In genomic region chr2:33476100-33476792, GRCh38 we compare ENCODE assay signal across 1 cellular context.
TF ChIP-seq lines count a peak whose summit lies in the region.

RASGRP3 (plus strand) TSS chr2:33476649; CDS start chr2:33515137, 38,488 bp downstream.

TF ChIP-seq in GM12878, 131 proteins besides CTCF, POLR2A, EP300 and RAD21 (continued from another document):
- TF ChIP-seq ZNF687 (IDR thresholded peaks at IDR 0.05) (peak; percentile 37), SREBF2 (IDR thresholded peaks at IDR 0.05; ENCODE audit: low read length) (no peak), ZBED1 (IDR thresholded peaks at IDR 0.05; ENCODE audit: borderline replicate concordance) (peak; percentile 38), NBN (IDR thresholded peaks at IDR 0.05) (peak; percentile 70), SP1 (IDR thresholded peaks at IDR 0.05; ENCODE audit: low read depth, low read length) (no peak), GATAD2B (conservative IDR thresholded peaks at IDR 0.05; ENCODE audit: low read depth) (0 out of 2 replicates have a peak, but pooled peaks have one; percentile 12), CHD1 (IDR thresholded peaks at IDR 0.05; ENCODE audit: low read depth, low read length) (peak; percentile 41; the same call in 1 of the 2 replicates), POU2F2 (IDR thresholded peaks at IDR 0.05; ENCODE audit: borderline replicate concordance, low read depth, low read length) (peak; percentile 61; the same call in 2 of the 3 replicates), POLR2AphosphoS2 (IDR thresholded peaks at IDR 0.05; ENCODE audit: low read depth, low read length) (peak; percentile 68; the same call in 1 of the 2 replicates), ZZZ3 (IDR thresholded peaks at IDR 0.05; ENCODE audit: control insufficient read depth, insufficient read length, low read depth) (no peak), CREB1 (IDR thresholded peaks at IDR 0.05; ENCODE audit: low read depth) (peak; percentile 23; the same call in 1 of the 2 replicates), FOXM1 (IDR thresholded peaks at IDR 0.05; ENCODE audit: low read depth, low read length) (peak; percentile 54; the same call in 1 of the 2 replicates), TCF3 (IDR thresholded peaks at IDR 0.05; ENCODE audit: borderline replicate concordance, insufficient read depth, low read depth, low read length) (peak; percentile 94), IKZF1 (conservative IDR thresholded peaks at IDR 0.05) (0 out of 2 replicates have a peak, but pooled peaks have one; percentile 56), SMARCA5 (IDR thresholded peaks at IDR 0.05) (no peak), PAX5 (IDR thresholded peaks at IDR 0.05; ENCODE audit: borderline replicate concordance, low read depth, low read length) (0 out of 2 replicates have a peak, but pooled peaks have one; percentile 27), TCF12 (IDR thresholded peaks at IDR 0.05; ENCODE audit: low read depth, low read length) (peak; percentile 97), E2F4 (IDR thresholded peaks at IDR 0.05; ENCODE audit: low read depth, low read length) (no peak), SUPT20H (IDR thresholded peaks at IDR 0.05; ENCODE audit: borderline replicate concordance, control insufficient read depth, low read depth, low read length) (no peak), RELB (IDR thresholded peaks at IDR 0.05; ENCODE audit: low read depth) (no peak; the same call in 1 of the 2 replicates), BCL3 (IDR thresholded peaks at IDR 0.05; ENCODE audit: borderline replicate concordance, insufficient read depth, low read depth, low read length, poor library complexity, severe bottlenecking) (peak; percentile 42), TCF7 (IDR thresholded peaks at IDR 0.05; ENCODE audit: borderline replicate concordance) (peak; percentile 59), ATF7 (IDR thresholded peaks at IDR 0.05; ENCODE audit: low read depth) (peak; percentile 13; the same call in 1 of the 2 replicates), TAF1 (IDR thresholded peaks at IDR 0.05; ENCODE audit: borderline replicate concordance, low read depth, low read length) (peak; percentile 82; the same call in 1 of the 2 replicates), CHD4 (IDR thresholded peaks at IDR 0.05) (no peak), KLF5 (IDR thresholded peaks at IDR 0.05; ENCODE audit: partially characterized antibody) (peak; percentile 15), DPF2 (IDR thresholded peaks at IDR 0.05) (0 out of 2 replicates have a peak, but pooled peaks have one; percentile 49), MEF2A (IDR thresholded peaks at IDR 0.05; ENCODE audit: insufficient read depth, low read depth, low read length) (no peak), RUNX3 (IDR thresholded peaks at IDR 0.05; ENCODE audit: low read length) (peak; percentile 64), PML (IDR thresholded peaks at IDR 0.05; ENCODE audit: low read length) (peak; percentile 90), ZNF592 (IDR thresholded peaks at IDR 0.05) (no peak), MXI1 (IDR thresholded peaks at IDR 0.05; ENCODE audit: low read depth, low read length) (peak; percentile 95), ETV6 (conservative IDR thresholded peaks at IDR 0.05 in 1 of 2, IDR thresholded peaks at IDR 0.05 in 1 of 2; ENCODE audit: borderline replicate concordance in 1 of 2, low read depth in 1 of 2) (peak in 1 of 2 experiments; percentile 61; a peak in 1 of 4 replicates), MTA3 (IDR thresholded peaks at IDR 0.05; ENCODE audit: borderline replicate concordance, low read length) (peak; percentile 71; the same call in 1 of the 2 replicates), GABPA (IDR thresholded peaks at IDR 0.05; ENCODE audit: low read depth) (0 out of 2 replicates have a peak, but pooled peaks have one; percentile 17), MTA2 (IDR thresholded peaks at IDR 0.05; ENCODE audit: low read depth) (peak; percentile 14; the same call in 1 of the 2 replicates), TBL1XR1 (IDR thresholded peaks at IDR 0.05; ENCODE audit: low read depth, low read length) (peak; percentile 17; the same call in 1 of the 2 replicates), BACH1 (IDR thresholded peaks at IDR 0.05; ENCODE audit: borderline replicate concordance) (0 out of 2 replicates have a peak, but pooled peaks have one; percentile 12), IRF4 (IDR thresholded peaks at IDR 0.05; ENCODE audit: low read depth, low read length) (0 out of 2 replicates have a peak, but pooled peaks have one; percentile 19), NR2C2 (IDR thresholded peaks at IDR 0.05; ENCODE audit: borderline replicate concordance, control insufficient read depth, insufficient read length, low read depth) (no peak), BHLHE40 (IDR thresholded peaks at IDR 0.05; ENCODE audit: borderline replicate concordance in 1 of 2, low read depth in 2 of 2, low read length in 1 of 2) (peak; percentile 79 to 82), NKRF (conservative IDR thresholded peaks at IDR 0.05) (peak; percentile 77), RAD51 (IDR thresholded peaks at IDR 0.05) (peak; percentile 67; the same call in 1 of the 2 replicates), EED (IDR thresholded peaks at IDR 0.05; ENCODE audit: low read depth) (peak; percentile 85), CREM (IDR thresholded peaks at IDR 0.05; ENCODE audit: low read depth) (peak; percentile 66), IKZF2 (IDR thresholded peaks at IDR 0.05) (peak; percentile 86 to 89), SMC3 (IDR thresholded peaks at IDR 0.05; ENCODE audit: borderline replicate concordance, low read length) (no peak; the same call in 1 of the 2 replicates), SIN3A (IDR thresholded peaks at IDR 0.05; ENCODE audit: low read depth, low read length) (peak; percentile 80), CBFB (IDR thresholded peaks at IDR 0.05; ENCODE audit: low read depth) (peak; percentile 61; the same call in 1 of the 2 replicates), NFIC (IDR thresholded peaks at IDR 0.05; ENCODE audit: low read depth, low read length) (peak; percentile 62), POLR2AphosphoS5 (IDR thresholded peaks at IDR 0.05; ENCODE audit: low read length) (peak; percentile 95), NR2F1 (conservative IDR thresholded peaks at IDR 0.05) (peak; percentile 60), PKNOX1 (IDR thresholded peaks at IDR 0.05) (0 out of 2 replicates have a peak, but pooled peaks have one; percentile 46)
